25 cellular contexts compared by ENCODE assay signal in the genomic region with DNA sequence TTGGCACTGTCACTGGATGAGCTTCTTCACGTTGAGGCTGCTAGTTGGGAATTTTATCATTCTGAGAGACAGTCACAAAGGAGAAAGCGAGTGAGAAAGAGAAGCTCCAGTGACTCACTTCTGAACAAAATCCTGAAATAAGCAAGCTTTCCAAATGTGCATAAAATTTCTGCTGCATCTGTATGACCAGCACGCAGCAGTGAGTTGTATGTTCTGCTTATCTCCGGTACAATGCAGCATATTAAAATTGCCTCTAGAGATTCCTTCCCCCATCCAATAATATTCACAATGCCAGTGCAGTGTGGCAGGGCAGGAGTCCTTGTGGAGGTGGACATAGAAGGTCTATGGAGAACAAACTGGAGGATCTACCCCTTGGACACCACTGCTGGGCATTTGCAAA.
DNase-seq lines count a peak whose midpoint lies in the region; ATAC-seq, FAIRE-seq and TF ChIP-seq lines count a peak whose summit lies in the region.
"Had no signal": no experiment of that assay in that cellular context is flagged by ENCODE, and none has a peak within 500 bp of the region (broad histone marks: within the 10 kb centered on the region; RNA-seq: fewer than 3 reads in every experiment).

No MANE protein-coding gene starts in this region.

- intact Hi-C loops in IMR-90 (cut with micrococcal nuclease): no loop called here

- H3K18ac ChIP-seq in IMR-90 (ENCODE audit: low read depth, low read length): no peak overlapping the region

- H3K4me1 ChIP-seq in IMR-90 (ENCODE audit: control insufficient read depth, insufficient read depth, low read length) (peaks cover 17% of the 10 kb centered on the region), parathyroid adenoma (peaks cover 67% of the 10 kb centered on the region), upper lobe of left lung (no peaks in the 10 kb centered on the region)
- H3K4me1 ChIP-seq: BE2C, HAP-1 had no signal

- H4K91ac ChIP-seq in IMR-90 (ENCODE audit: insufficient read depth, low read depth, low read length): 0 out of 2 replicates have a peak overlapping the region, but pooled peaks have one; percentile 5

- peak overlapping the region; percentile 8 for H2AFZ ChIP-seq in IMR-90 (replicated peaks; ENCODE audit: low read length, poor library complexity)
- H2AFZ ChIP-seq in parathyroid adenoma: peak overlapping the region; percentile 81

- dilution Hi-C loops in IMR-90 (cut with HindIII; ENCODE audit: low sequenced_read_pairs, unreplicated experiment): no loop called here

- FAIRE-seq in D721Med (lab: Jason Lieb, UNC): no peak
- FAIRE-seq: A549, G401.6, GM12892, H54 had no signal

- no peak for DNase-seq in IMR-90
- no peak for DNase-seq in mesothelial cell of epicardium (ENCODE audit: low spot score in 2 of 2, unreplicated experiment in 2 of 2)
- no peak for DNase-seq in D721Med (ENCODE audit: insufficient read length, low spot score)
- DNase-seq in upper lobe of left lung: no peak
- no peak for DNase-seq in activated gamma-delta T cell treated with Interleukin-2 at 50 U/mL for 16 hours
- no peak for DNase-seq in NCI-H187 treated with DMSO at 0.1 percent for 48 hours (lab: John Stamatoyannopoulos, UW)
- DNase-seq: 8988T; ACHN; AML-193; BE2C; Calu3; CD4-positive, alpha-beta T cell; COR-L47; DMS153; DND-41; GOT3; HFFc6 had no signal

- TF ChIP-seq EP300 in upper lobe of left lung (IDR thresholded peaks at IDR 0.05): no peak

- H3K79me2 ChIP-seq in parathyroid adenoma: no peaks in the 10 kb centered on the region

- no peak overlapping the region for H2BK5ac ChIP-seq in IMR-90 (ENCODE audit: low read depth, low read length, poor library complexity, severe bottlenecking)

- H3K56ac ChIP-seq in IMR-90 (ENCODE audit: extremely low read depth, insufficient read depth, low read length): no peak overlapping the region

- H3K27me3 Mint-ChIP-seq in mesothelial cell of epicardium (ENCODE audit: low read depth): no peaks in the 10 kb centered on the region
- H3K27me3 Mint-ChIP-seq: CD4-positive, alpha-beta T cell had no signal

- H4K5ac ChIP-seq in IMR-90 (ENCODE audit: low read depth, low read length): 0 out of 2 replicates have a peak overlapping the region, but pooled peaks have one; percentile 16

- no peaks in the 10 kb centered on the region for H3K9me3 ChIP-seq in IMR-90 (ENCODE audit: control insufficient read depth, insufficient read depth, low read length)
- no peaks in the 10 kb centered on the region for H3K9me3 ChIP-seq in parathyroid adenoma (ENCODE audit: control insufficient read depth, low read length)
- H3K9me3 ChIP-seq in upper lobe of left lung: no peaks in the 10 kb centered on the region
- H3K9me3 ChIP-seq: A549, BE2C, HAP-1 had no signal

- H3K4me2 ChIP-seq in IMR-90 (ENCODE audit: low read depth, low read length) (no peak overlapping the region), parathyroid adenoma (ENCODE audit: low read length) (no peak overlapping the region)
- H3K4me2 ChIP-seq: A549; BLaER1 treated with 17β-estradiol and CSF1 and Interleukin-3, amounts not matched to agents 10 nM and 100 nM had no signal

- H2BK120ac ChIP-seq in IMR-90 (ENCODE audit: low read depth, low read length): peak overlapping the region; percentile 38; the same call in 1 of the 2 replicates

- TF ChIP-seq RAD21 in IMR-90 (IDR thresholded peaks at IDR 0.05; ENCODE audit: low read length): no peak

- H3K9me3 Mint-ChIP-seq in mesothelial cell of epicardium: no peaks in the 10 kb centered on the region
- H3K9me3 Mint-ChIP-seq: CD4-positive, alpha-beta T cell; HFFc6 had no signal

- CTCF ChIA-PET in IMR-90 (lab: Yijun Ruan, JAX): no interaction called here

- H3K79me1 ChIP-seq in IMR-90 (ENCODE audit: low read depth in 1 of 2, low read length in 2 of 2): peaks cover 0 to 4% of the 10 kb centered on the region in 2 experiments; a peak in 1 of 4 replicates

- H3K36me3 Mint-ChIP-seq in mesothelial cell of epicardium: no peaks in the 10 kb centered on the region

- H3K14ac ChIP-seq in IMR-90 (replicated peaks; ENCODE audit: low read depth, low read length): 0 out of 2 replicates have a peak overlapping the region, but pooled peaks have one; percentile 14

- H3K23ac ChIP-seq in IMR-90 (ENCODE audit: low read depth, low read length): no peak overlapping the region

- in situ Hi-C loops in IMR-90 (cut with MboI; ENCODE audit: low sequenced_read_pairs): no loop called here

- no peaks in the 10 kb centered on the region for H3K27me3 ChIP-seq in IMR-90 (ENCODE audit: control insufficient read depth, insufficient read depth, low read length)
- H3K27me3 ChIP-seq in parathyroid adenoma (ENCODE audit: control insufficient read depth, insufficient read depth, low read length): no peaks in the 10 kb centered on the region
- no peaks in the 10 kb centered on the region for H3K27me3 ChIP-seq in upper lobe of left lung
- H3K27me3 ChIP-seq: BE2C; BLaER1 treated with 17β-estradiol and CSF1 and Interleukin-3, amounts not matched to agents 10 nM and 100 nM had no signal

- H3K4me1 Mint-ChIP-seq in mesothelial cell of epicardium: peaks cover 4% of the 10 kb centered on the region

- H3K9ac ChIP-seq in IMR-90 (ENCODE audit: low read depth, low read length) (no peak overlapping the region), parathyroid adenoma (no peak overlapping the region)
- H3K9ac ChIP-seq: BLaER1 treated with 17β-estradiol and CSF1 and Interleukin-3, amounts not matched to agents 10 nM and 100 nM had no signal

- H3K27ac ChIP-seq in IMR-90 (ENCODE audit: insufficient read depth, low read length) (no peak overlapping the region), parathyroid adenoma (peak overlapping the region; percentile 73), upper lobe of left lung (no peak overlapping the region)
- H3K27ac ChIP-seq: A549; BLaER1 treated with 17β-estradiol and CSF1 and Interleukin-3, amounts not matched to agents 10 nM and 100 nM had no signal

- peak overlapping the region; percentile 14; the same call in 1 of the 3 replicates for H2BK15ac ChIP-seq in IMR-90 (ENCODE audit: low read depth, low read length)

- H4K8ac ChIP-seq in IMR-90 (ENCODE audit: low read depth in 2 of 2, low read length in 2 of 2): no peak overlapping the region

- peak overlapping the region; percentile 50; the same call in 1 of the 2 replicates for H2BK20ac ChIP-seq in IMR-90 (ENCODE audit: low read depth, low read length)

- H3K27ac Mint-ChIP-seq in mesothelial cell of epicardium: peak overlapping the region; percentile 13
- H3K27ac Mint-ChIP-seq: CD4-positive, alpha-beta T cell; HFFc6 had no signal

- TF ChIP-seq POLR2A in IMR-90 (IDR thresholded peaks at IDR 0.05; ENCODE audit: low read depth, low read length) (no peak), upper lobe of left lung (IDR thresholded peaks at IDR 0.05) (no peak)

- 67% methylated on average over 1 of the region's 4 CpGs; no CpG with 5 or more reads in 1 of the 2 experiments for WGBS in IMR-90 (ENCODE audit: extremely low coverage in 2 of 2, insufficient read length in 1 of 2), 2 experiments
- 89 to 94% methylated on average over 4 of the region's 4 CpGs for WGBS in upper lobe of left lung, 2 donors

- no peak overlapping the region for H2AK9ac ChIP-seq in IMR-90 (replicated peaks; ENCODE audit: low read depth, low read length, poor library complexity)

- H3K4me3 Mint-ChIP-seq in mesothelial cell of epicardium: no peak overlapping the region
- H3K4me3 Mint-ChIP-seq: CD14-positive monocyte; CD4-positive, alpha-beta T cell; HFFc6 had no signal

- TF ChIP-seq CTCF in IMR-90 (conservative IDR thresholded peaks at IDR 0.05; ENCODE audit: low read depth, low read length): no peak
- TF ChIP-seq CTCF in mesothelial cell of epicardium (IDR thresholded peaks at IDR 0.05; ENCODE audit: unreplicated experiment): no peak
- TF ChIP-seq CTCF in parathyroid adenoma (IDR thresholded peaks at IDR 0.05): no peak
- TF ChIP-seq CTCF in D721Med (IDR thresholded peaks at IDR 0.05; ENCODE audit: insufficient read depth, missing control alignments): no peak
- TF ChIP-seq CTCF in upper lobe of left lung (IDR thresholded peaks at IDR 0.05): no peak

- H3K4me3 ChIP-seq in IMR-90 (ENCODE audit: insufficient read depth, low read depth, low read length) (no peak overlapping the region), parathyroid adenoma (ENCODE audit: low read depth, low read length) (no peak overlapping the region), upper lobe of left lung (no peak overlapping the region)
- H3K4me3 ChIP-seq: A549; BLaER1 treated with 17β-estradiol and CSF1 and Interleukin-3, amounts not matched to agents 10 nM and 100 nM; HAP-1 had no signal

- POLR2A ChIA-PET in IMR-90 (lab: Charles Lee; ENCODE audit: unreplicated experiment): interaction anchor here (0.5 to 0.6 kb wide), 2 partner anchors 41 to 320 kb away, joined by 3 read pairs; no protein-coding TSS in a partner anchor

- H3K9me1 ChIP-seq in IMR-90 (ENCODE audit: insufficient read depth, low read length): peaks cover 13% of the 10 kb centered on the region

- ATAC-seq in IMR-90 (ENCODE audit: low read depth) (no peak), upper lobe of left lung (ENCODE audit: low FRiP score in 2 of 2) (no peak)
- ATAC-seq: A549 had no signal

- no peaks in the 10 kb centered on the region for H3K36me3 ChIP-seq in IMR-90 (ENCODE audit: control insufficient read depth, insufficient read depth, low read length)
- H3K36me3 ChIP-seq in parathyroid adenoma (ENCODE audit: control insufficient read depth, insufficient read depth, low read length): no peaks in the 10 kb centered on the region
- no peaks in the 10 kb centered on the region for H3K36me3 ChIP-seq in upper lobe of left lung
- H3K36me3 ChIP-seq: BE2C; BLaER1 treated with 17β-estradiol and CSF1 and Interleukin-3, amounts not matched to agents 10 nM and 100 nM; HAP-1 had no signal

- H4K20me1 ChIP-seq in IMR-90 (ENCODE audit: insufficient read depth, low read length): no peaks in the 10 kb centered on the region
- H4K20me1 ChIP-seq: BLaER1 treated with 17β-estradiol and CSF1 and Interleukin-3, amounts not matched to agents 10 nM and 100 nM had no signal

- no TSS peak for BruUV-seq in IMR-90 (replicated peaks; lab: Mats Ljungman, UMichigan)

- peak overlapping the region; percentile 42 for H3K4ac ChIP-seq in IMR-90 (ENCODE audit: low read depth, low read length)

- peak overlapping the region; percentile 68; the same call in 1 of the 2 replicates for H2AK5ac ChIP-seq in IMR-90 (ENCODE audit: low read depth, low read length)

TF ChIP-seq in IMR-90, 13 proteins besides CTCF, POLR2A, EP300 and RAD21 (continues in another document):
- TF ChIP-seq RFX5 (IDR thresholded peaks at IDR 0.05; ENCODE audit: low read depth, low read length): no peak
- no peak for TF ChIP-seq MXI1 (IDR thresholded peaks at IDR 0.05; ENCODE audit: borderline replicate concordance, low read depth, low read length)
- no peak for TF ChIP-seq ELK1 (IDR thresholded peaks at IDR 0.05; ENCODE audit: borderline replicate concordance, low read depth, low read length)
